ENCODE assay signal across 24 cellular contexts in genomic region chr7:18535811-18536413, GRCh38. TPM values are rescaled to one million over a fixed set of nuclear protein-coding genes. Genes with fewer than 3 reads are reported as not detected.
DNase-seq lines count a peak whose midpoint lies in the region; ATAC-seq and TF ChIP-seq lines count a peak whose summit lies in the region.
"Had no signal": no experiment of that assay in that cellular context is flagged by ENCODE, and none has a peak within 500 bp of the region (broad histone marks: within the 10 kb centered on the region; RNA-seq: fewer than 3 reads in every experiment).

No MANE protein-coding gene starts in this region.

- peaks cover 13% of the 10 kb centered on the region for H3K79me1 ChIP-seq in mesenchymal stem cell (replicated peaks; ENCODE audit: low read length, poor library complexity, severe bottlenecking)

- H2AK5ac ChIP-seq in mesenchymal stem cell (ENCODE audit: low read length, severe bottlenecking), result peak overlapping the region; percentile 9

- no peak overlapping the region for H2BK5ac ChIP-seq in mesenchymal stem cell (ENCODE audit: low read depth, low read length, poor library complexity, severe bottlenecking)

- H3K79me2 ChIP-seq in GM23338 (replicated peaks; ENCODE audit: insufficient read depth), result no peaks in the 10 kb centered on the region
- peaks cover 84% of the 10 kb centered on the region for H3K79me2 ChIP-seq in SK-N-SH (ENCODE audit: insufficient read depth)
- H3K79me2 ChIP-seq: hepatocyte had no signal

- H3F3A ChIP-seq in GM23338 (replicated peaks; ENCODE audit: low read depth) (no peaks in the 10 kb centered on the region), SK-N-SH (replicated peaks; ENCODE audit: insufficient read depth) (peaks cover 28% of the 10 kb centered on the region)

- H3K4ac ChIP-seq in mesenchymal stem cell (ENCODE audit: low read depth in 1 of 2, low read length in 2 of 2), result peak overlapping the region in 1 of 2 experiments; percentile 58

- H3K9me2 ChIP-seq in GM23338 (ENCODE audit: insufficient read depth), result no peaks in the 10 kb centered on the region
- H3K9me2 ChIP-seq in SK-N-SH, result no peaks in the 10 kb centered on the region

- H3K9ac ChIP-seq in SK-N-SH (no peak overlapping the region), mesenchymal stem cell (ENCODE audit: low read length) (no peak overlapping the region)

- H3K36me3 ChIP-seq in A673 (ENCODE audit: insufficient read depth, low read length, poor library complexity, severe bottlenecking) (no peaks in the 10 kb centered on the region), GM23338 (ENCODE audit: insufficient read depth) (no peaks in the 10 kb centered on the region), SK-N-SH (replicated peaks in 1 of 2; ENCODE audit: control insufficient read depth in 1 of 2, insufficient read depth in 2 of 2, low read length in 1 of 2) (peaks cover 0 to 24% of the 10 kb centered on the region in 2 experiments), mesenchymal stem cell (ENCODE audit: control insufficient read depth in 1 of 2, insufficient read depth in 2 of 2, low read depth in 1 of 2, low read length in 2 of 2) (no peaks in the 10 kb centered on the region)
- H3K36me3 ChIP-seq: Peyer's patch, suprapubic skin had no signal

- no peak overlapping the region for H3K23ac ChIP-seq in mesenchymal stem cell (ENCODE audit: low read length in 2 of 2)

- H4K20me1 ChIP-seq in GM23338 (replicated peaks; ENCODE audit: insufficient read depth) (no peaks in the 10 kb centered on the region), SK-N-SH (ENCODE audit: insufficient read depth) (no peaks in the 10 kb centered on the region)

- H2BK120ac ChIP-seq in mesenchymal stem cell (ENCODE audit: low read depth, low read length), result no peak overlapping the region

- no peak overlapping the region for H4K91ac ChIP-seq in mesenchymal stem cell (ENCODE audit: low read length)

- BruUV-seq in A673 (replicated peaks; lab: Mats Ljungman, UMichigan), result no TSS peak

- no peak overlapping the region for H2BK15ac ChIP-seq in mesenchymal stem cell (ENCODE audit: low read depth, poor library complexity, severe bottlenecking)

- CTCF ChIA-PET in A673 (lab: Charles Lee), result interaction anchor here (0.7 kb wide), 1 partner anchor 35 kb away, joined by 7 read pairs; no protein-coding TSS in a partner anchor
- CTCF ChIA-PET in SK-N-SH (lab: Yijun Ruan, JAX), result interaction anchor here (0.8 to 1.4 kb wide), 10 partner anchors 10 to 245 kb away, joined by 3 to 4 read pairs (median 3); no protein-coding TSS in a partner anchor

- H3K9me3 ChIP-seq in A673 (ENCODE audit: low read depth, low read length, poor library complexity, severe bottlenecking) (no peaks in the 10 kb centered on the region), SK-N-SH (no peaks in the 10 kb centered on the region), mesenchymal stem cell (ENCODE audit: control insufficient read depth, low read length) (no peaks in the 10 kb centered on the region)
- H3K9me3 ChIP-seq: Peyer's patch, suprapubic skin had no signal

- 70% methylated on average over 2 of the region's 2 CpGs for WGBS in SK-N-SH (ENCODE audit: low lambda C conversion rate)
- WGBS in mesenchymal stem cell, result 71% methylated on average over 1 of the region's 2 CpGs

- peak; percentile 88 for ATAC-seq in GM23338
- no peak for ATAC-seq in HG03039 (IDR thresholded peaks at IDR 0.05; ENCODE audit: unreplicated experiment)
- ATAC-seq in HG02938 (IDR thresholded peaks at IDR 0.05; ENCODE audit: unreplicated experiment), result no peak
- ATAC-seq: activated CD8-positive, alpha-beta T cell treated with anti-CD3 and anti-CD28 coated beads, Interleukin-2, amount 10 ng/mL, durations not matched to agents 7 days and 5 days had no signal

- peak overlapping the region; percentile 9; the same call in 1 of the 3 replicates for H3K4me3 Mint-ChIP-seq in GM23338
- H3K4me3 Mint-ChIP-seq: activated CD8-positive, alpha-beta T cell treated with anti-CD3 and anti-CD28 coated beads, Interleukin-2, amount 10 ng/mL, durations not matched to agents 7 days and 5 days; CD14-positive monocyte had no signal

- peak overlapping the region; percentile 21 to 40 for H3K18ac ChIP-seq in mesenchymal stem cell (ENCODE audit: low read depth in 1 of 2, low read length in 2 of 2)

- intact Hi-C loops in A673 (cut with micrococcal nuclease; ENCODE audit: unreplicated experiment), result no loop called here

- peak overlapping the region; percentile 45; the same call in 1 of the 2 replicates for H3K4me2 ChIP-seq in GM23338
- H3K4me2 ChIP-seq in SK-N-SH, result peak overlapping the region; percentile 26
- no peak overlapping the region for H3K4me2 ChIP-seq in mesenchymal stem cell (ENCODE audit: low read length, poor library complexity, severe bottlenecking)
- H3K4me2 ChIP-seq: hepatocyte had no signal

- H3K27me3 Mint-ChIP-seq in GM23338 (ENCODE audit: insufficient read depth, low read depth, poor library complexity), result peaks cover 1% of the 10 kb centered on the region

- no peak for DNase-seq in A673 (ENCODE audit: low spot score)
- peak; percentile 62 for DNase-seq in GM23338 (ENCODE audit: low spot score)
- no peak for DNase-seq in SK-N-SH
- DNase-seq in mesenchymal stem cell, result no peak
- no peak for DNase-seq in AG08395 (ENCODE audit: low spot score)
- no peak for DNase-seq in GM19238 (ENCODE audit: insufficient read length, low spot score)
- DNase-seq: ACHN; activated CD8-positive, alpha-beta T cell treated with anti-CD3 and anti-CD28 coated beads, Interleukin-2, amount 10 ng/mL, durations not matched to agents 7 days and 5 days; activated naive CD4-positive, alpha-beta T cell treated with anti-CD3 and anti-CD28 coated beads, Interleukin-2, amount 50 U/mL, for 16 hours; activated T-cell treated with anti-CD3 and anti-CD28 coated beads, Interleukin-2, amount 50 U/mL, for 48 hours; anterior cingulate cortex; caudate nucleus; DMS79 treated with DMSO at 0.1 percent for 48 hours; NCI-H187; NCI-H345; occipital lobe; Peyer's patch had no signal

- no peaks in the 10 kb centered on the region for H3K27me3 ChIP-seq in A673 (replicated peaks; ENCODE audit: insufficient read depth, low read depth, low read length, poor library complexity)
- no peaks in the 10 kb centered on the region for H3K27me3 ChIP-seq in GM23338 (ENCODE audit: insufficient read depth)
- H3K27me3 ChIP-seq in SK-N-SH (ENCODE audit: insufficient read depth), result no peaks in the 10 kb centered on the region
- no peaks in the 10 kb centered on the region for H3K27me3 ChIP-seq in mesenchymal stem cell (ENCODE audit: control insufficient read depth in 1 of 2, insufficient read depth in 1 of 2, low read length in 2 of 2)
- H3K27me3 ChIP-seq: hepatocyte, Peyer's patch, suprapubic skin had no signal

- H3K36me3 Mint-ChIP-seq in GM23338 (ENCODE audit: low read depth), result no peaks in the 10 kb centered on the region

- no peak overlapping the region for H2BK12ac ChIP-seq in mesenchymal stem cell (ENCODE audit: low read length in 2 of 2)

- H2AFZ ChIP-seq in GM23338, result no peak overlapping the region
- no peak overlapping the region for H2AFZ ChIP-seq in SK-N-SH (ENCODE audit: low read depth)
- no peak overlapping the region for H2AFZ ChIP-seq in mesenchymal stem cell (ENCODE audit: low read depth, low read length)
- H2AFZ ChIP-seq: hepatocyte had no signal

- TF ChIP-seq EP300 in SK-N-SH (IDR thresholded peaks at IDR 0.05; ENCODE audit: borderline replicate concordance in 1 of 2, low read depth in 1 of 2, low read length in 1 of 2), result no peak

- TF ChIP-seq CTCF in A673 (conservative IDR thresholded peaks at IDR 0.05; ENCODE audit: low read depth, low read length), result no peak
- no peak for TF ChIP-seq CTCF in GM23338 (conservative IDR thresholded peaks at IDR 0.05; ENCODE audit: low read depth in 2 of 2)
- no peak for TF ChIP-seq CTCF in SK-N-SH (IDR thresholded peaks at IDR 0.05)

- H3K27ac Mint-ChIP-seq in GM23338, result peak overlapping the region; percentile 76
- H3K27ac Mint-ChIP-seq: activated CD8-positive, alpha-beta T cell treated with anti-CD3 and anti-CD28 coated beads, Interleukin-2, amount 10 ng/mL, durations not matched to agents 7 days and 5 days; CD14-positive monocyte had no signal

- POLR2A ChIA-PET in A673 (lab: Charles Lee; ENCODE audit: low non-redundant PET), result no interaction called here
- POLR2A ChIA-PET in SK-N-SH (lab: Yijun Ruan, JAX), result no interaction called here

- peaks cover 24% of the 10 kb centered on the region for H3K4me1 ChIP-seq in A673 (ENCODE audit: insufficient read depth, low read length, poor library complexity, severe bottlenecking)
- peaks cover 15% of the 10 kb centered on the region for H3K4me1 ChIP-seq in GM23338 (ENCODE audit: insufficient read depth)
- peaks cover 16 to 27% of the 10 kb centered on the region in 2 experiments; a peak in 3 of 4 replicates for H3K4me1 ChIP-seq in SK-N-SH (ENCODE audit: control insufficient read depth in 1 of 2, insufficient read depth in 2 of 2, low read depth in 1 of 2, low read length in 1 of 2)
- peaks cover 3% of the 10 kb centered on the region for H3K4me1 ChIP-seq in mesenchymal stem cell (ENCODE audit: control insufficient read depth, insufficient read depth, low read depth, low read length)
- H3K4me1 ChIP-seq: Peyer's patch, suprapubic skin had no signal

- peaks cover 25% of the 10 kb centered on the region for H3K4me1 Mint-ChIP-seq in GM23338

- H3K9me3 Mint-ChIP-seq in GM23338, result no peaks in the 10 kb centered on the region
- H3K9me3 Mint-ChIP-seq: CD14-positive monocyte had no signal

- H4K8ac ChIP-seq in mesenchymal stem cell (ENCODE audit: low read length), result peak overlapping the region; percentile 62

- H3K27ac ChIP-seq in A673 (ENCODE audit: low read depth, low read length, poor library complexity, severe bottlenecking) (peak overlapping the region; percentile 9), GM23338 (ENCODE audit: low read depth) (peak overlapping the region; percentile 51), SK-N-SH (ENCODE audit: low read depth in 2 of 2, low read length in 1 of 2) (peak overlapping the region; percentile 2 to 11; a peak in 2 of 4 replicates), mesenchymal stem cell (ENCODE audit: low read length, poor library complexity, severe bottlenecking) (no peak overlapping the region)
- H3K27ac ChIP-seq: epithelial cell of prostate, hepatocyte, Peyer's patch, suprapubic skin had no signal

- H3K4me3 ChIP-seq in A673 (ENCODE audit: low read depth, low read length, poor library complexity, severe bottlenecking) (no peak overlapping the region), GM23338 (no peak overlapping the region), SK-N-SH (ENCODE audit: low read depth in 2 of 2, low read length in 1 of 2) (no peak overlapping the region), mesenchymal stem cell (ENCODE audit: insufficient read depth in 1 of 2, low read depth in 1 of 2, low read length in 2 of 2) (no peak overlapping the region)
- H3K4me3 ChIP-seq: hepatocyte, lung, Peyer's patch, suprapubic skin had no signal

- no peak for TF ChIP-seq RAD21 in SK-N-SH (IDR thresholded peaks at IDR 0.05; ENCODE audit: low read length)

- H3K14ac ChIP-seq in mesenchymal stem cell (ENCODE audit: low read length in 2 of 2), result no peak overlapping the region

RNA-seq across cellular contexts. Expression of gene HDAC9, which starts 40.4 kb away (rescaled TPM):
- 28.3 and 31.9 TPM in 2 replicates for total RNA-seq in A673 (2021)
- total RNA-seq in GM23338 (2014; rRNA removed; shearing (Covaris generic)), result 11.0 and 18.5 TPM in 2 replicates
- polyA plus RNA-seq in GM23338 (2016; fragmentation: Nextera tagmentation; extraction: Ambion mirVana), result 5.7 and 8.3 TPM in 2 replicates
- polyA plus RNA-seq in SK-N-SH (2012; rRNA removed), result 11.6 and 19.8 TPM in 2 replicates
- 12.1 and 15.5 TPM in 2 replicates for polyA plus RNA-seq in SK-N-SH (2012; cell fraction: cytosol; rRNA removed)
- polyA plus RNA-seq in SK-N-SH (2012; cell fraction: nucleus; rRNA removed), result 15.1 and 30.9 TPM in 2 replicates
- polyA plus RNA-seq in mesenchymal stem cell (2013, experiment 1 of 2), result 4.0 TPM
- 4.0 TPM for polyA plus RNA-seq in mesenchymal stem cell (2013, experiment 2 of 2)
